Comparison of ENCODE assay signal across 8 cellular contexts in genomic region chr12:56300644-56301464, GRCh38. TPM values are rescaled to one million over a fixed set of nuclear protein-coding genes. Genes with fewer than 3 reads are reported as not detected.
DNase-seq lines count a peak whose midpoint lies in the region; ATAC-seq and TF ChIP-seq lines count a peak whose summit lies in the region.

No MANE protein-coding gene starts in this region.

- H3K4me2 ChIP-seq in hepatocyte, result peak overlapping the region; percentile 73

- peak overlapping the region; percentile 97 for H3K27ac Mint-ChIP-seq in activated T-cell treated with anti-CD3 and anti-CD28 coated beads, Interleukin-2, amount 50 U/mL, for 24 hours
- H3K27ac Mint-ChIP-seq in activated naive CD4-positive, alpha-beta T cell treated with anti-CD3 and anti-CD28 coated beads, Interleukin-2, amount 50 U/mL, for 72 hours, result peak overlapping the region; percentile 92 to 95
- peak overlapping the region; percentile 93 for H3K27ac Mint-ChIP-seq in stimulated activated effector memory CD8-positive, alpha-beta T cell treated with anti-CD3 and anti-CD28 coated beads, Interleukin-12 subunit alpha, Interleukin-12 subunit beta, amount 100 ng/mL, for 72 hours

- no peaks in the 10 kb centered on the region for H3K9me3 Mint-ChIP-seq in activated T-cell treated with anti-CD3 and anti-CD28 coated beads, Interleukin-2, amount 50 U/mL, for 24 hours
- no peaks in the 10 kb centered on the region for H3K9me3 Mint-ChIP-seq in activated naive CD4-positive, alpha-beta T cell treated with anti-CD3 and anti-CD28 coated beads, Interleukin-2, amount 50 U/mL, for 72 hours
- no peaks in the 10 kb centered on the region for H3K9me3 Mint-ChIP-seq in stimulated activated effector memory CD8-positive, alpha-beta T cell treated with anti-CD3 and anti-CD28 coated beads, Interleukin-12 subunit alpha, Interleukin-12 subunit beta, amount 100 ng/mL, for 72 hours

- H3K4me3 ChIP-seq in hepatocyte, result peak overlapping the region; percentile 7

- H3K36me3 ChIP-seq in hepatocyte (replicated peaks; ENCODE audit: insufficient read depth, low read depth), result no peaks in the 10 kb centered on the region

- no peaks in the 10 kb centered on the region for H3K9me3 ChIP-seq in hepatocyte (ENCODE audit: low read depth)

- WGBS in hepatocyte (ENCODE audit: low lambda C conversion rate, missing lambda C conversion rate), result 48% methylated on average over 21 of the region's 21 CpGs

- no peaks in the 10 kb centered on the region for H3K9me2 ChIP-seq in hepatocyte (replicated peaks; ENCODE audit: insufficient read depth)

- peak in 1 of 2 donors; percentile 2 for ATAC-seq in activated naive CD4-positive, alpha-beta T cell treated with anti-CD3 and anti-CD28 coated beads, Interleukin-2, amount 50 U/mL, for 72 hours
- ATAC-seq in stimulated activated effector memory CD8-positive, alpha-beta T cell treated with anti-CD3 and anti-CD28 coated beads, Interleukin-12 subunit alpha, Interleukin-12 subunit beta, amount 100 ng/mL, for 72 hours, result no peak
- ATAC-seq in HG03571 (IDR thresholded peaks at IDR 0.05; ENCODE audit: unreplicated experiment), result no peak
- no peak for ATAC-seq in HG03175 (IDR thresholded peaks at IDR 0.05; ENCODE audit: unreplicated experiment)

- peaks cover 78% of the 10 kb centered on the region for H3K36me3 Mint-ChIP-seq in activated T-cell treated with anti-CD3 and anti-CD28 coated beads, Interleukin-2, amount 50 U/mL, for 24 hours (ENCODE audit: low read depth)
- peaks cover 25 to 37% of the 10 kb centered on the region in 2 donors for H3K36me3 Mint-ChIP-seq in activated naive CD4-positive, alpha-beta T cell treated with anti-CD3 and anti-CD28 coated beads, Interleukin-2, amount 50 U/mL, for 72 hours
- peaks cover 77% of the 10 kb centered on the region for H3K36me3 Mint-ChIP-seq in stimulated activated effector memory CD8-positive, alpha-beta T cell treated with anti-CD3 and anti-CD28 coated beads, Interleukin-12 subunit alpha, Interleukin-12 subunit beta, amount 100 ng/mL, for 72 hours

- peak overlapping the region; percentile 98 for H3K4me3 Mint-ChIP-seq in activated T-cell treated with anti-CD3 and anti-CD28 coated beads, Interleukin-2, amount 50 U/mL, for 24 hours
- peak overlapping the region; percentile 95 for H3K4me3 Mint-ChIP-seq in stimulated activated effector memory CD8-positive, alpha-beta T cell treated with anti-CD3 and anti-CD28 coated beads, Interleukin-12 subunit alpha, Interleukin-12 subunit beta, amount 100 ng/mL, for 72 hours

- no peaks in the 10 kb centered on the region for H3K27me3 Mint-ChIP-seq in activated T-cell treated with anti-CD3 and anti-CD28 coated beads, Interleukin-2, amount 50 U/mL, for 24 hours

- peaks cover 49% of the 10 kb centered on the region for H3K4me1 Mint-ChIP-seq in activated T-cell treated with anti-CD3 and anti-CD28 coated beads, Interleukin-2, amount 50 U/mL, for 24 hours (ENCODE audit: low read depth)
- peaks cover 55% of the 10 kb centered on the region for H3K4me1 Mint-ChIP-seq in stimulated activated effector memory CD8-positive, alpha-beta T cell treated with anti-CD3 and anti-CD28 coated beads, Interleukin-12 subunit alpha, Interleukin-12 subunit beta, amount 100 ng/mL, for 72 hours

- H3K79me2 ChIP-seq in hepatocyte, result peaks cover 40% of the 10 kb centered on the region

- no peaks in the 10 kb centered on the region for H3K27me3 ChIP-seq in hepatocyte

- H3K27ac ChIP-seq in hepatocyte, result peak overlapping the region; percentile 88

- peak; percentile 42 for DNase-seq in activated T-cell treated with anti-CD3 and anti-CD28 coated beads, Interleukin-2, amount 50 U/mL, for 24 hours
- DNase-seq in activated T-cell treated with anti-CD3 and anti-CD28 coated beads, Interleukin-2, amount 50 U/mL, for 1 hour, result no peak
- DNase-seq in activated naive CD4-positive, alpha-beta T cell treated with anti-CD3 and anti-CD28 coated beads, Interleukin-2, amount 50 U/mL, for 72 hours (ENCODE audit: low spot score in 2 of 2), result no peak
- DNase-seq in hepatocyte (ENCODE audit: low spot score) (no peak), NCI-H1417 (lab: John Stamatoyannopoulos, UW) (no peak)
- no peak for DNase-seq in stimulated activated effector memory CD8-positive, alpha-beta T cell treated with anti-CD3 and anti-CD28 coated beads, Interleukin-12 subunit alpha, Interleukin-12 subunit beta, amount 100 ng/mL, for 72 hours (ENCODE audit: low spot score in 2 of 2)

- H2AFZ ChIP-seq in hepatocyte, result peak overlapping the region; percentile 54

- H3K4me1 ChIP-seq in hepatocyte (ENCODE audit: insufficient read depth), result peaks cover 17% of the 10 kb centered on the region

- peaks cover 10% of the 10 kb centered on the region for H4K20me1 ChIP-seq in hepatocyte (ENCODE audit: insufficient read depth, poor library complexity, severe bottlenecking)

- TF ChIP-seq CTCF in hepatocyte (IDR thresholded peaks at IDR 0.05; ENCODE audit: poor library complexity), result no peak

RNA-seq across cellular contexts. Expression of gene CS, which starts 0.7 kb away (rescaled TPM):
- 100 to 1,000 TPM; 319 to 351 TPM for total RNA-seq in activated naive CD4-positive, alpha-beta T cell treated with anti-CD3 and anti-CD28 coated beads, Interleukin-2, amount 50 U/mL, for 72 hours
- 111 and 115 TPM in 2 replicates for total RNA-seq in hepatocyte
- polyA plus RNA-seq in hepatocyte, result 83.2 and 96.6 TPM in 2 replicates

RNA-seq across cellular contexts. Expression of gene CNPY2, which starts 14.9 kb away (rescaled TPM):
- total RNA-seq in activated naive CD4-positive, alpha-beta T cell treated with anti-CD3 and anti-CD28 coated beads, Interleukin-2, amount 50 U/mL, for 72 hours, result 100 to 1,000 TPM in 1 of 2 donors, 10 to 100 TPM in 1; 58.2 to 112 TPM
- total RNA-seq in hepatocyte, result 155 and 179 TPM in 2 replicates
- 428 and 474 TPM in 2 replicates for polyA plus RNA-seq in hepatocyte

RNA-seq across cellular contexts. Expression of gene PAN2, which starts 32.9 kb away (rescaled TPM):
- total RNA-seq in activated naive CD4-positive, alpha-beta T cell treated with anti-CD3 and anti-CD28 coated beads, Interleukin-2, amount 50 U/mL, for 72 hours, result 10 to 100 TPM; 54.0 to 71.4 TPM
- total RNA-seq in hepatocyte, result 23.5 and 29.4 TPM in 2 replicates
- polyA plus RNA-seq in hepatocyte, result 23.6 and 41.1 TPM in 2 replicates

RNA-seq across cellular contexts. Expression of gene COQ10A, which starts 34.1 kb away (rescaled TPM):
- total RNA-seq in activated naive CD4-positive, alpha-beta T cell treated with anti-CD3 and anti-CD28 coated beads, Interleukin-2, amount 50 U/mL, for 72 hours, result 1 to 10 TPM; 5.2 to 6.3 TPM
- 7.8 and 8.2 TPM in 2 replicates for total RNA-seq in hepatocyte
- 9.6 and 10.7 TPM in 2 replicates for polyA plus RNA-seq in hepatocyte

RNA-seq across cellular contexts. Expression of gene IL23A, which starts 37.8 kb away (rescaled TPM):
- total RNA-seq in activated naive CD4-positive, alpha-beta T cell treated with anti-CD3 and anti-CD28 coated beads, Interleukin-2, amount 50 U/mL, for 72 hours, result 10 to 100 TPM in 1 of 2 donors, 1 to 10 TPM in 1; 9.6 to 20.9 TPM
- total RNA-seq in hepatocyte, result 2.0 and 2.3 TPM in 2 replicates
- polyA plus RNA-seq in hepatocyte, result 2.1 and 3.1 TPM in 2 replicates
